ENCODE assay signal across 2 cellular contexts in genomic region chr4:113272523-113272922, GRCh38.
TF ChIP-seq lines count a peak whose summit lies in the region.

No MANE protein-coding gene starts in this region.

TF ChIP-seq in H1, 55 proteins besides CTCF, POLR2A, EP300 and RAD21 (continued from another document):
- no peak for TF ChIP-seq USF2 (IDR thresholded peaks at IDR 0.05; ENCODE audit: low read length)
- TF ChIP-seq MAFK (IDR thresholded peaks at IDR 0.05; ENCODE audit: low read depth, low read length): no peak
- TF ChIP-seq SP2 (IDR thresholded peaks at IDR 0.05; ENCODE audit: low read length): no peak
- no peak for TF ChIP-seq CHD7 (IDR thresholded peaks at IDR 0.05; ENCODE audit: insufficient replicate concordance, low read length)
- no peak for TF ChIP-seq GABPA (IDR thresholded peaks at IDR 0.05; ENCODE audit: borderline replicate concordance, insufficient read depth, low read length)
TF ChIP-seq in H1: peak in this region for 0.

TF ChIP-seq in HepG2, 621 proteins besides CTCF, POLR2A, EP300 and RAD21 (continued from another document):
- no peak for TF ChIP-seq TFE3 (CRISPR knock-in tag; IDR thresholded peaks at IDR 0.05)
- 0 out of 2 replicates have a peak, but pooled peaks have one; percentile 18 for TF ChIP-seq HNF1A (IDR thresholded peaks at IDR 0.05; ENCODE audit: low read depth)
- TF ChIP-seq HNF1A (CRISPR knock-in tag; IDR thresholded peaks at IDR 0.05; ENCODE audit: borderline replicate concordance): no peak
- TF ChIP-seq ISX (CRISPR knock-in tag; conservative IDR thresholded peaks at IDR 0.05): no peak
- TF ChIP-seq FOXJ3 (CRISPR knock-in tag; IDR thresholded peaks at IDR 0.05; ENCODE audit: borderline replicate concordance): no peak
- no peak for TF ChIP-seq ZNF670 (CRISPR knock-in tag; IDR thresholded peaks at IDR 0.05; ENCODE audit: borderline replicate concordance)
- no peak for TF ChIP-seq PPARG (CRISPR knock-in tag; conservative IDR thresholded peaks at IDR 0.05)
- TF ChIP-seq ARID3A (IDR thresholded peaks at IDR 0.05; ENCODE audit: low read depth, low read length): 0 out of 2 replicates have a peak, but pooled peaks have one; percentile 44
